In the genomic region with DNA sequence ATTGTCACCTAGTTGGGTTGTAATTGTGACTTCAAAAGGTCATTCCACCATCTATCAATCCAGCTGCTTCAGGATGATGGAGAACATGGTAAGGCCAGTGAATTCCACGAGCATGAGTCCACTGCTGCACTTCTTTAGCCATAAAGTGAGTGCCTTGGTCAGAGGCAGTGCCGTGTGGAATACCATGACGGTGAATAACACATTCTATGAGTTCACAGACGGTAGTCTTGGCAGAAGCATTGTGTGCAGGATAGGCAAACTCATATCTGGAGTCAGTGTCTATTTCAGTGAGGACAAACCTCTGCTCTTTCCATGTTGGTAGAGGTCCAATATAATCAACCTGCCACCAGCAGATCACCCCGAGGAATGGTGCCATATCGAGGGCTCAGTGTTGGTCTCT, we compare ENCODE assay signal across 18 cellular contexts.
"Had no signal": no experiment of that assay in that cellular context is flagged by ENCODE, and none has a peak within 500 bp of the region (broad histone marks: within the 10 kb centered on the region; RNA-seq: fewer than 3 reads in every experiment).

No MANE protein-coding gene starts in this region.

- H3K9me3 ChIP-seq: left ventricle myocardium inferior, mucosa of descending colon, tibial artery had no signal

- H3K27me3 ChIP-seq: cardiac muscle cell, tibial artery had no signal

- ATAC-seq: activated naive CD8-positive, alpha-beta T cell treated with anti-CD3 and anti-CD28 coated beads, Interleukin-2, amount 50 U/mL, for 24 hours; mucosa of descending colon; naive thymus-derived CD8-positive, alpha-beta T cell; stimulated activated memory B cell treated with anti-CD40 and anti-IgM and Interleukin-4, amounts not matched to agents 10 μg/mL and 1 μg/mL and 100 μg/mL, for 72 hours had no signal

- DNase-seq: activated CD4-positive, alpha-beta T cell treated with anti-CD3 and anti-CD28 coated beads for 1 hour; activated CD4-positive, alpha-beta T cell treated with anti-CD3 and anti-CD28 coated beads, Interleukin-2, amount 50 U/mL, for 4 hours; activated naive CD4-positive, alpha-beta T cell treated with anti-CD3 and anti-CD28 coated beads for 36 hours; activated naive CD8-positive, alpha-beta T cell treated with anti-CD3 and anti-CD28 coated beads, Interleukin-2, amount 50 U/mL, for 24 hours; activated T-cell treated with anti-CD3 and anti-CD28 coated beads for 4 hours; aorta; hypothalamus; kidney; left ventricle myocardium inferior; mucosa of descending colon; naive thymus-derived CD8-positive, alpha-beta T cell; T-helper 1 cell; T1000; tibial artery had no signal

- H3K36me3 ChIP-seq: cardiac muscle cell, left ventricle myocardium inferior, tibial artery had no signal

- H3K27ac ChIP-seq: cardiac muscle cell, epithelial cell of prostate, left ventricle myocardium inferior, tibial artery, VCaP had no signal

- H3K4me1 ChIP-seq: left ventricle myocardium inferior, tibial artery had no signal

- H3K4me3 ChIP-seq: cardiac muscle cell, left ventricle myocardium inferior, mucosa of descending colon, tibial artery had no signal
